In genomic region chr11:74895340-74896116, GRCh38 we compare ENCODE assay signal across 25 cellular contexts.
"Had no signal": no experiment of that assay in that cellular context is flagged by ENCODE, and none has a peak within 500 bp of the region (broad histone marks: within the 10 kb centered on the region; RNA-seq: fewer than 3 reads in every experiment).

No MANE protein-coding gene starts in this region.

- H3K4me3 Mint-ChIP-seq: activated T-helper 1 cell treated with anti-CD3 and anti-CD28 coated beads, Interleukin-12 subunit alpha, Interleukin-12 subunit beta, Interleukin-2, Interleukin-4 antibody, amounts not matched to agents 30 ng/mL and 10 ng/mL and 1 ng/mL, durations not matched to agents 14 hours and 24 hours and 36 hours; natural killer cell treated with Interleukin-12 subunit alpha and Interleukin-12 subunit beta and Interleukin-15 and Interleukin-18, amount 100 ng/mL, for 72 hours; stimulated activated memory B cell treated with anti-CD40 and anti-IgM and Interleukin-4, amounts not matched to agents 10 μg/mL and 1 μg/mL and 100 μg/mL, for 72 hours; stimulated activated naive CD8-positive, alpha-beta T cell treated with anti-CD3 and anti-CD28 coated beads, Interleukin-15, amount 100 ng/mL, for 72 hours; T-helper 2 cell treated with Interferon-gamma antibody and Interleukin-4, amounts not matched to agents 5 μg/mL and 100 μg/mL, for 36 hours; type B pancreatic cell had no signal

- H3K36me3 ChIP-seq: brain microvascular endothelial cell had no signal

- H3K4me1 Mint-ChIP-seq: stimulated activated naive CD8-positive, alpha-beta T cell treated with anti-CD3 and anti-CD28 coated beads, Interleukin-15, amount 100 ng/mL, for 72 hours had no signal

- H3K9me3 ChIP-seq: vagina had no signal

- H3K27me3 Mint-ChIP-seq: natural killer cell treated with Interleukin-12 subunit alpha and Interleukin-12 subunit beta and Interleukin-15 and Interleukin-18, amount 100 ng/mL, for 72 hours; stimulated activated memory B cell treated with anti-CD40 and anti-IgM and Interleukin-4, amounts not matched to agents 10 μg/mL and 1 μg/mL and 100 μg/mL, for 72 hours; stimulated activated naive CD8-positive, alpha-beta T cell treated with anti-CD3 and anti-CD28 coated beads, Interleukin-15, amount 100 ng/mL, for 72 hours; type B pancreatic cell had no signal

- H3K27me3 ChIP-seq: brain microvascular endothelial cell, foreskin keratinocyte, sigmoid colon, vagina had no signal

- ATAC-seq: esophagus mucosa; foreskin keratinocyte; mucosa of descending colon; natural killer cell treated with Interleukin-12 subunit alpha and Interleukin-12 subunit beta and Interleukin-15 and Interleukin-18, amount 100 ng/mL, for 72 hours; stimulated activated memory B cell treated with anti-CD40 and anti-IgM and Interleukin-4, amounts not matched to agents 10 μg/mL and 1 μg/mL and 100 μg/mL, for 72 hours; stimulated activated naive CD8-positive, alpha-beta T cell treated with anti-CD3 and anti-CD28 coated beads, Interleukin-15, amount 100 ng/mL, for 72 hours had no signal

- H3K27ac Mint-ChIP-seq: activated T-helper 1 cell treated with anti-CD3 and anti-CD28 coated beads, Interleukin-12 subunit alpha, Interleukin-12 subunit beta, Interleukin-2, Interleukin-4 antibody, amounts not matched to agents 30 ng/mL and 10 ng/mL and 1 ng/mL, durations not matched to agents 14 hours and 24 hours and 36 hours; natural killer cell treated with Interleukin-12 subunit alpha and Interleukin-12 subunit beta and Interleukin-15 and Interleukin-18, amount 100 ng/mL, for 72 hours; stimulated activated memory B cell treated with anti-CD40 and anti-IgM and Interleukin-4, amounts not matched to agents 10 μg/mL and 1 μg/mL and 100 μg/mL, for 72 hours; stimulated activated naive CD8-positive, alpha-beta T cell treated with anti-CD3 and anti-CD28 coated beads, Interleukin-15, amount 100 ng/mL, for 72 hours; T-helper 2 cell treated with Interferon-gamma antibody and Interleukin-4, amounts not matched to agents 5 μg/mL and 100 μg/mL, for 36 hours; type B pancreatic cell had no signal

- DNase-seq: activated CD4-positive, alpha-beta T cell treated with anti-CD3 and anti-CD28 coated beads for 4 hours; activated CD4-positive, alpha-beta T cell treated with anti-CD3 and anti-CD28 coated beads, Interleukin-2, amount 50 U/mL, for 4 hours; activated CD4-positive, CD25-positive, alpha-beta regulatory T cell; activated CD8-positive, alpha-beta memory T cell treated with anti-CD3 and anti-CD28 coated beads, Interleukin-2, amount 50 U/mL, for 4 hours; activated gamma-delta T cell; activated naive CD4-positive, alpha-beta T cell treated with anti-CD3 and anti-CD28 coated beads, Interleukin-2, amount 50 U/mL, for 16 hours; activated T-cell treated with anti-CD3 and anti-CD28 coated beads, Interleukin-2, amount 50 U/mL, for 1 hour; amniotic stem cell; brain microvascular endothelial cell; caudate nucleus; foreskin keratinocyte; sigmoid colon; small intestine; stimulated activated CD4-positive, alpha-beta T cell treated with anti-CD3 and anti-CD28 coated beads, Interleukin-4, amount 100 ng/mL, for 24 hours; stimulated activated naive CD8-positive, alpha-beta T cell treated with anti-CD3 and anti-CD28 coated beads, Interleukin-15, amount 100 ng/mL, for 72 hours; substantia nigra; T-helper 1 cell had no signal

- H3K4me3 ChIP-seq: mucosa of descending colon, sigmoid colon, vagina had no signal

- H3K27ac ChIP-seq: brain microvascular endothelial cell, foreskin keratinocyte, vagina had no signal

- H3K4me1 ChIP-seq: foreskin keratinocyte, vagina had no signal
